Comparison of ENCODE assay signal across 1 cellular context in the genomic region with DNA sequence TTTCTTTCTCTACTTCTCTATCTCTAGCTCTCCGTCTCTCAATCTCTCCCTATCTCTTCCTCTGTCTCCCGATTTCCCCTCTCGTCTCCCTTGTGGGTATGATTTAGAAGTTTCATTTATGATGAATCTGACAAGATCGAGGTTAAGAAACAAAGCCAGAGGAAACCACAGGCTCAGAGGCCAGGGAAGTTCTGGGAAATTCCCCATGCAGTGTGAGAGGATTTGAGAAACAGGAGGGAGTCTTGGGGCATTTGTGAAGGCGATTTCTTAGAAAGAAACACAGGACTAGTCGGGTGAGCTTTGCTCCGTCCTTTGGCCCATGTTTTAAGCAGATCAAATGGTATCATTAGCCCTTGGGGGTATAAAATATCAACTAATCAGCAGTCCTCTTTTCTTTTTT.
TF ChIP-seq lines count a peak whose summit lies in the region.

No MANE protein-coding gene starts in this region.

TF ChIP-seq in GM12878, 131 proteins besides CTCF, POLR2A, EP300 and RAD21:
- TF ChIP-seq, protein P1, sequence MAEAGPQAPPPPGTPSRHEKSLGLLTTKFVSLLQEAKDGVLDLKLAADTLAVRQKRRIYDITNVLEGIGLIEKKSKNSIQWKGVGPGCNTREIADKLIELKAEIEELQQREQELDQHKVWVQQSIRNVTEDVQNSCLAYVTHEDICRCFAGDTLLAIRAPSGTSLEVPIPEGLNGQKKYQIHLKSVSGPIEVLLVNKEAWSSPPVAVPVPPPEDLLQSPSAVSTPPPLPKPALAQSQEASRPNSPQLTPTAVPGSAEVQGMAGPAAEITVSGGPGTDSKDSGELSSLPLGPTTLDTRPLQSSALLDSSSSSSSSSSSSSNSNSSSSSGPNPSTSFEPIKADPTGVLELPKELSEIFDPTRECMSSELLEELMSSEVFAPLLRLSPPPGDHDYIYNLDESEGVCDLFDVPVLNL (IDR thresholded peaks at IDR 0.05; ENCODE audit: low read depth, low read length) = no peak
- TF ChIP-seq, protein P2, sequence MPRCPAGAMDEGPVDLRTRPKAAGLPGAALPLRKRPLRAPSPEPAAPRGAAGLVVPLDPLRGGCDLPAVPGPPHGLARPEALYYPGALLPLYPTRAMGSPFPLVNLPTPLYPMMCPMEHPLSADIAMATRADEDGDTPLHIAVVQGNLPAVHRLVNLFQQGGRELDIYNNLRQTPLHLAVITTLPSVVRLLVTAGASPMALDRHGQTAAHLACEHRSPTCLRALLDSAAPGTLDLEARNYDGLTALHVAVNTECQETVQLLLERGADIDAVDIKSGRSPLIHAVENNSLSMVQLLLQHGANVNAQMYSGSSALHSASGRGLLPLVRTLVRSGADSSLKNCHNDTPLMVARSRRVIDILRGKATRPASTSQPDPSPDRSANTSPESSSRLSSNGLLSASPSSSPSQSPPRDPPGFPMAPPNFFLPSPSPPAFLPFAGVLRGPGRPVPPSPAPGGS (IDR thresholded peaks at IDR 0.05; ENCODE audit: borderline replicate concordance, insufficient read depth, low read depth, low read length, poor library complexity, severe bottlenecking) = peak; percentile 29
- TF ChIP-seq CBFB (IDR thresholded peaks at IDR 0.05; ENCODE audit: low read depth) (peak; percentile 75; the same call in 1 of the 2 replicates), IKZF2 (IDR thresholded peaks at IDR 0.05) (peak; percentile 98), RELA (IDR thresholded peaks at IDR 0.05; ENCODE audit: borderline replicate concordance, partially characterized antibody) (peak; percentile 76), SPI1 (IDR thresholded peaks at IDR 0.05; ENCODE audit: borderline replicate concordance, insufficient read depth, low read depth, low read length) (peak; percentile 68), MEF2B (IDR thresholded peaks at IDR 0.05; ENCODE audit: partially characterized antibody, poor library complexity, severe bottlenecking) (peak; percentile 45), CREM (IDR thresholded peaks at IDR 0.05; ENCODE audit: low read depth) (peak; percentile 69; the same call in 1 of the 2 replicates), SIX5 (IDR thresholded peaks at IDR 0.05; ENCODE audit: low read depth, low read length, severe bottlenecking) (no peak), BHLHE40 (IDR thresholded peaks at IDR 0.05; ENCODE audit: borderline replicate concordance in 1 of 2, low read depth in 2 of 2, low read length in 1 of 2) (0 out of 4 replicates have a peak, but pooled peaks of 1 of the 2 experiments have one; percentile 15), ZNF384 (IDR thresholded peaks at IDR 0.05; ENCODE audit: borderline replicate concordance, low read depth, low read length) (no peak), RUNX3 (IDR thresholded peaks at IDR 0.05; ENCODE audit: low read length) (peak; percentile 97), FOXM1 (IDR thresholded peaks at IDR 0.05; ENCODE audit: low read depth, low read length) (peak; percentile 83; the same call in 1 of the 2 replicates), MTA3 (IDR thresholded peaks at IDR 0.05; ENCODE audit: borderline replicate concordance, low read length) (peak; percentile 44; the same call in 1 of the 2 replicates), IKZF1 (conservative IDR thresholded peaks at IDR 0.05) (peak; percentile 95), NRF1 (conservative IDR thresholded peaks at IDR 0.05; ENCODE audit: low read depth, low read length) (no peak), NFIC (IDR thresholded peaks at IDR 0.05; ENCODE audit: low read depth, low read length) (peak; percentile 90), DPF2 (IDR thresholded peaks at IDR 0.05) (peak; percentile 63; the same call in 1 of the 2 replicates), ZNF217 (IDR thresholded peaks at IDR 0.05) (no peak), MXI1 (IDR thresholded peaks at IDR 0.05; ENCODE audit: low read depth, low read length) (no peak), CEBPB (IDR thresholded peaks at IDR 0.05; ENCODE audit: borderline replicate concordance in 1 of 2, low read depth in 2 of 2, low read length in 2 of 2) (no peak), MEF2A (IDR thresholded peaks at IDR 0.05; ENCODE audit: insufficient read depth, low read depth, low read length) (0 out of 2 replicates have a peak, but pooled peaks have one; percentile 13), NFYA (IDR thresholded peaks at IDR 0.05; ENCODE audit: borderline replicate concordance, low read depth, low read length) (no peak), BCL11A (IDR thresholded peaks at IDR 0.05; ENCODE audit: low read depth, low read length) (peak; percentile 46; the same call in 1 of the 2 replicates), RB1 (IDR thresholded peaks at IDR 0.05; ENCODE audit: borderline replicate concordance) (no peak), EED (IDR thresholded peaks at IDR 0.05; ENCODE audit: low read depth) (peak; percentile 99)
- TF ChIP-seq, protein P3, sequence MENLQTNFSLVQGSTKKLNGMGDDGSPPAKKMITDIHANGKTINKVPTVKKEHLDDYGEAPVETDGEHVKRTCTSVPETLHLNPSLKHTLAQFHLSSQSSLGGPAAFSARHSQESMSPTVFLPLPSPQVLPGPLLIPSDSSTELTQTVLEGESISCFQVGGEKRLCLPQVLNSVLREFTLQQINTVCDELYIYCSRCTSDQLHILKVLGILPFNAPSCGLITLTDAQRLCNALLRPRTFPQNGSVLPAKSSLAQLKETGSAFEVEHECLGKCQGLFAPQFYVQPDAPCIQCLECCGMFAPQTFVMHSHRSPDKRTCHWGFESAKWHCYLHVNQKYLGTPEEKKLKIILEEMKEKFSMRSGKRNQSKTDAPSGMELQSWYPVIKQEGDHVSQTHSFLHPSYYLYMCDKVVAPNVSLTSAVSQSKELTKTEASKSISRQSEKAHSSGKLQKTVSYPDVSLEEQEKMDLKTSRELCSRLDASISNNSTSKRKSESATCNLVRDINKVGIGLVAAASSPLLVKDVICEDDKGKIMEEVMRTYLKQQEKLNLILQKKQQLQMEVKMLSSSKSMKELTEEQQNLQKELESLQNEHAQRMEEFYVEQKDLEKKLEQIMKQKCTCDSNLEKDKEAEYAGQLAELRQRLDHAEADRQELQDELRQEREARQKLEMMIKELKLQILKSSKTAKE (IDR thresholded peaks at IDR 0.05; ENCODE audit: low read depth, poor library complexity, severe bottlenecking) = peak; percentile 66
- TF ChIP-seq, protein P4, sequence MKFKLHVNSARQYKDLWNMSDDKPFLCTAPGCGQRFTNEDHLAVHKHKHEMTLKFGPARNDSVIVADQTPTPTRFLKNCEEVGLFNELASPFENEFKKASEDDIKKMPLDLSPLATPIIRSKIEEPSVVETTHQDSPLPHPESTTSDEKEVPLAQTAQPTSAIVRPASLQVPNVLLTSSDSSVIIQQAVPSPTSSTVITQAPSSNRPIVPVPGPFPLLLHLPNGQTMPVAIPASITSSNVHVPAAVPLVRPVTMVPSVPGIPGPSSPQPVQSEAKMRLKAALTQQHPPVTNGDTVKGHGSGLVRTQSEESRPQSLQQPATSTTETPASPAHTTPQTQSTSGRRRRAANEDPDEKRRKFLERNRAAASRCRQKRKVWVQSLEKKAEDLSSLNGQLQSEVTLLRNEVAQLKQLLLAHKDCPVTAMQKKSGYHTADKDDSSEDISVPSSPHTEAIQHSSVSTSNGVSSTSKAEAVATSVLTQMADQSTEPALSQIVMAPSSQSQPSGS (IDR thresholded peaks at IDR 0.05; ENCODE audit: low read length) = peak; percentile 54; the same call in 1 of the 2 replicates
- TF ChIP-seq, protein P5, sequence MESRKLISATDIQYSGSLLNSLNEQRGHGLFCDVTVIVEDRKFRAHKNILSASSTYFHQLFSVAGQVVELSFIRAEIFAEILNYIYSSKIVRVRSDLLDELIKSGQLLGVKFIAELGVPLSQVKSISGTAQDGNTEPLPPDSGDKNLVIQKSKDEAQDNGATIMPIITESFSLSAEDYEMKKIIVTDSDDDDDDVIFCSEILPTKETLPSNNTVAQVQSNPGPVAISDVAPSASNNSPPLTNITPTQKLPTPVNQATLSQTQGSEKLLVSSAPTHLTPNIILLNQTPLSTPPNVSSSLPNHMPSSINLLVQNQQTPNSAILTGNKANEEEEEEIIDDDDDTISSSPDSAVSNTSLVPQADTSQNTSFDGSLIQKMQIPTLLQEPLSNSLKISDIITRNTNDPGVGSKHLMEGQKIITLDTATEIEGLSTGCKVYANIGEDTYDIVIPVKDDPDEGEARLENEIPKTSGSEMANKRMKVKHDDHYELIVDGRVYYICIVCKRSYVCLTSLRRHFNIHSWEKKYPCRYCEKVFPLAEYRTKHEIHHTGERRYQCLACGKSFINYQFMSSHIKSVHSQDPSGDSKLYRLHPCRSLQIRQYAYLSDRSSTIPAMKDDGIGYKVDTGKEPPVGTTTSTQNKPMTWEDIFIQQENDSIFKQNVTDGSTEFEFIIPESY (IDR thresholded peaks at IDR 0.05) = no peak
- TF ChIP-seq, protein P6, sequence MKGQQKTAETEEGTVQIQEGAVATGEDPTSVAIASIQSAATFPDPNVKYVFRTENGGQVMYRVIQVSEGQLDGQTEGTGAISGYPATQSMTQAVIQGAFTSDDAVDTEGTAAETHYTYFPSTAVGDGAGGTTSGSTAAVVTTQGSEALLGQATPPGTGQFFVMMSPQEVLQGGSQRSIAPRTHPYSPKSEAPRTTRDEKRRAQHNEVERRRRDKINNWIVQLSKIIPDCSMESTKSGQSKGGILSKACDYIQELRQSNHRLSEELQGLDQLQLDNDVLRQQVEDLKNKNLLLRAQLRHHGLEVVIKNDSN (IDR thresholded peaks at IDR 0.05; ENCODE audit: borderline replicate concordance, extremely low read length, insufficient read depth, low read depth, low read length) = no peak
- TF ChIP-seq, protein P7, sequence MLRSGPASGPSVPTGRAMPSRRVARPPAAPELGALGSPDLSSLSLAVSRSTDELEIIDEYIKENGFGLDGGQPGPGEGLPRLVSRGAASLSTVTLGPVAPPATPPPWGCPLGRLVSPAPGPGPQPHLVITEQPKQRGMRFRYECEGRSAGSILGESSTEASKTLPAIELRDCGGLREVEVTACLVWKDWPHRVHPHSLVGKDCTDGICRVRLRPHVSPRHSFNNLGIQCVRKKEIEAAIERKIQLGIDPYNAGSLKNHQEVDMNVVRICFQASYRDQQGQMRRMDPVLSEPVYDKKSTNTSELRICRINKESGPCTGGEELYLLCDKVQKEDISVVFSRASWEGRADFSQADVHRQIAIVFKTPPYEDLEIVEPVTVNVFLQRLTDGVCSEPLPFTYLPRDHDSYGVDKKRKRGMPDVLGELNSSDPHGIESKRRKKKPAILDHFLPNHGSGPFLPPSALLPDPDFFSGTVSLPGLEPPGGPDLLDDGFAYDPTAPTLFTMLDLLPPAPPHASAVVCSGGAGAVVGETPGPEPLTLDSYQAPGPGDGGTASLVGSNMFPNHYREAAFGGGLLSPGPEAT (IDR thresholded peaks at IDR 0.05; ENCODE audit: low read depth) = peak; percentile 96
